In the genomic region with DNA sequence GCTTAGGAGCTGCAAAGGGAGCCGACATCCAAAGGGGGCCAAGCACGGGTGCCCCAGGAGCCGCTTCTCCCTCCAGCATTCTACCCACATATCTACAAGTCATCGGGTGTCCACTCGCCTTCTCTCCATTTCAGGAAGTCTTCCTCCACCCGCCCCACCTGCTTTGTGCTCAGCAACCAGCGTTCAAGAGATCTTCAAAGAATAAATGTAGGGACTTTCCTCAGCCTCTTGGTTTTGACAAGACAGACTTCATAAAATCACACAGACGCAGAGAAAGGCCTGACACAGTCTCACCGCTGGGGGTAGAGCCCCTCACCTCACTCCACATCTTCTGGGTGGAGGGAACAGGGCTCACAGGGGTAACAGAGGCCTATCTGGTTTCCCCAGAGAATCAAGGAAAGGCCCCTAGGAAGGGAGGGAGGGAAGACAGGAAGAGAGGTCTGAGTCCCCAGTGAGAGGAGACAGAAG, we compare ENCODE assay signal across 9 cellular contexts. TPM values are rescaled to one million over a fixed set of nuclear protein-coding genes. Genes with fewer than 3 reads are reported as not detected.
DNase-seq lines count a peak whose midpoint lies in the region; ATAC-seq, FAIRE-seq and TF ChIP-seq lines count a peak whose summit lies in the region.
"Had no signal": no experiment of that assay in that cellular context is flagged by ENCODE, and none has a peak within 500 bp of the region (broad histone marks: within the 10 kb centered on the region; RNA-seq: fewer than 3 reads in every experiment).

No MANE protein-coding gene starts in this region.

- peaks cover 29% of the 10 kb centered on the region for H3K4me1 Mint-ChIP-seq in T-helper 2 cell treated with Interferon-gamma antibody and Interleukin-4, amounts not matched to agents 5 μg/mL and 100 μg/mL, for 36 hours (ENCODE audit: low read depth)

- H3K27ac Mint-ChIP-seq in T-helper 2 cell treated with Interferon-gamma antibody and Interleukin-4, amounts not matched to agents 5 μg/mL and 100 μg/mL, for 36 hours = peak overlapping the region; percentile 89

- H3K36me3 ChIP-seq in colonic mucosa = peaks cover 5% of the 10 kb centered on the region
- peaks cover 4 to 13% (median 11%) of the 10 kb centered on the region in 3 donors for H3K36me3 ChIP-seq in tibial artery

- intact Hi-C loops in colonic mucosa (cut with DNase I) = no loop called here
- intact Hi-C loops in tibial artery (cut with DNase I; ENCODE audit: low total_unique reads) = no loop called here

- peak overlapping the region; percentile 35 to 68 for H3K9ac ChIP-seq in colonic mucosa (ENCODE audit: low read depth in 2 of 2, low read length in 2 of 2)

- no peak for TF ChIP-seq CTCF in colonic mucosa (IDR thresholded peaks at IDR 0.05)
- no peak for TF ChIP-seq CTCF in tibial artery (IDR thresholded peaks at IDR 0.05)
- TF ChIP-seq CTCF in D721Med (IDR thresholded peaks at IDR 0.05; ENCODE audit: insufficient read depth, missing control alignments) = no peak

- no peak for FAIRE-seq in D721Med (lab: Jason Lieb, UNC)
- FAIRE-seq: endometrium had no signal

- peaks cover 20% of the 10 kb centered on the region for H3K4me1 ChIP-seq in colonic mucosa
- H3K4me1 ChIP-seq in tibial artery = peaks cover 0 to 83% (median 35%) of the 10 kb centered on the region in 4 donors

- H3K27ac ChIP-seq in colonic mucosa (peak overlapping the region; percentile 57), tibial artery (no peak overlapping the region)

- H3K4me3 Mint-ChIP-seq in T-helper 2 cell treated with Interferon-gamma antibody and Interleukin-4, amounts not matched to agents 5 μg/mL and 100 μg/mL, for 36 hours = peak overlapping the region; percentile 84

- ATAC-seq in GM18868 (IDR thresholded peaks at IDR 0.05; ENCODE audit: unreplicated experiment) (peak; percentile 68), HG02571 (IDR thresholded peaks at IDR 0.05; ENCODE audit: unreplicated experiment) (no peak)

- H3K27me3 Mint-ChIP-seq in T-helper 2 cell treated with Interferon-gamma antibody and Interleukin-4, amounts not matched to agents 5 μg/mL and 100 μg/mL, for 36 hours (ENCODE audit: low read depth) = no peaks in the 10 kb centered on the region

- H3K36me3 Mint-ChIP-seq in T-helper 2 cell treated with Interferon-gamma antibody and Interleukin-4, amounts not matched to agents 5 μg/mL and 100 μg/mL, for 36 hours (ENCODE audit: low read depth) = peaks cover 21% of the 10 kb centered on the region

- H3K4me3 ChIP-seq in colonic mucosa (peak overlapping the region; percentile 27), tibial artery (no peak overlapping the region)

- no peaks in the 10 kb centered on the region for H3K9me3 Mint-ChIP-seq in T-helper 2 cell treated with Interferon-gamma antibody and Interleukin-4, amounts not matched to agents 5 μg/mL and 100 μg/mL, for 36 hours

- DNase-seq in T-helper 2 cell treated with Interferon-gamma antibody and Interleukin-4, amounts not matched to agents 5 μg/mL and 100 μg/mL, for 36 hours (ENCODE audit: low spot score) = peak; percentile 10
- DNase-seq in colonic mucosa (no peak), tibial artery (no peak), D721Med (ENCODE audit: insufficient read length, low spot score) (no peak), occipital lobe (lab: John Stamatoyannopoulos, UW) (no peak)
- peak; percentile 12 to 22 for DNase-seq in stimulated activated CD4-positive, alpha-beta T cell treated with anti-CD3 and anti-CD28 coated beads, Interleukin-2, amount 100 ng/mL, for 48 hours

- H3K27me3 ChIP-seq in colonic mucosa (no peaks in the 10 kb centered on the region), tibial artery (no peaks in the 10 kb centered on the region)

- no peaks in the 10 kb centered on the region for H3K9me3 ChIP-seq in colonic mucosa
- no peaks in the 10 kb centered on the region for H3K9me3 ChIP-seq in tibial artery

RNA-seq across cellular contexts. Expression of gene SSBP3, which starts 49.5 kb away (rescaled TPM):
- total RNA-seq in colonic mucosa (10 to 100 TPM; 63.8 to 76.5 TPM), occipital lobe (46.8 TPM)

Comparison
In these comparisons a context has a peak if more than half of its experiments do, and no peak if none do; other contexts are left out.
1. DNase-seq: peak in T-helper 2 cell treated with Interferon-gamma antibody and Interleukin-4, amounts not matched to agents 5 μg/mL and 100 μg/mL, for 36 hours (single experiment) and stimulated activated CD4-positive, alpha-beta T cell treated with anti-CD3 and anti-CD28 coated beads, Interleukin-2, amount 100 ng/mL, for 48 hours (2 of 2); none in colonic mucosa (single experiment), tibial artery (0 of 2), D721Med (single experiment) and occipital lobe (single experiment).